In the genomic region with DNA sequence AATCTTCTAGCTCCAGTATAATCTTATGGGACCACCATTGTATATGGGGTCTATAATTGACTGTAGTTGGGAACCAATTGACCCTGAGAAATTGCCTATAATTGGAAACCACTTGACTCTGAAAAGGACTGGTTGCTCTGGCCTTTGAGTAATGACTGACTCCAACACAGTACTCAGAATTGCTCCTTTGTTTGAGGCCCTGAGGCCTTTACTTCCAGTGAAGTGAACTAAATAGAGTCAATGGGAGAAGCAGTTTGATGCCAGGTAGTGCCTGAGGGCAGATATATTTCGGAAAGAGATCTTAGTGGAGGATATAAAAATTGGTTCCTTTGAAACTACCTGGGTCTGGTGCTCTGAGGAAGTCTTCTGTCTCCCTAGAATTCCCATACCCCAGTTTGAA, we compare ENCODE assay signal across 15 cellular contexts. TPM values are rescaled to one million over a fixed set of nuclear protein-coding genes. Genes with fewer than 3 reads are reported as not detected.
DNase-seq lines count a peak whose midpoint lies in the region; TF ChIP-seq lines count a peak whose summit lies in the region.
"Had no signal": no experiment of that assay in that cellular context is flagged by ENCODE, and none has a peak within 500 bp of the region (broad histone marks: within the 10 kb centered on the region; RNA-seq: fewer than 3 reads in every experiment).

No MANE protein-coding gene starts in this region.

- no peak overlapping the region for H2AFZ ChIP-seq in neural progenitor cell (replicated peaks)
- no peak overlapping the region for H2AFZ ChIP-seq in H9 (ENCODE audit: low read length)
- H2AFZ ChIP-seq: GM23338 had no signal

- no peaks in the 10 kb centered on the region for H3K9me3 ChIP-seq in neural progenitor cell (ENCODE audit: low read depth)
- H3K9me3 ChIP-seq in H9 (ENCODE audit: control insufficient read depth, low read depth, low read length), result no peaks in the 10 kb centered on the region

- no peaks in the 10 kb centered on the region for H3K4me1 Mint-ChIP-seq in neural progenitor cell
- no peaks in the 10 kb centered on the region for H3K4me1 Mint-ChIP-seq in H9
- H3K4me1 Mint-ChIP-seq in mesothelial cell of epicardium, result no peaks in the 10 kb centered on the region
- H3K4me1 Mint-ChIP-seq: GM23338 had no signal

- H3K14ac ChIP-seq in H9 (ENCODE audit: insufficient read depth, low read length), result no peak overlapping the region

- H4K20me1 ChIP-seq in neural progenitor cell (ENCODE audit: low read depth) (no peaks in the 10 kb centered on the region), H9 (ENCODE audit: control insufficient read depth, insufficient read depth, insufficient read length) (no peaks in the 10 kb centered on the region)

- no peak overlapping the region for H2BK20ac ChIP-seq in H9 (ENCODE audit: low read depth, low read length, poor library complexity, severe bottlenecking)

- no CpG with 5 or more reads among the region's 1 CpG for WGBS in H9 (ENCODE audit: extremely low coverage, insufficient read length, low lambda C conversion rate)

- no peak overlapping the region for H3K18ac ChIP-seq in H9 (ENCODE audit: insufficient read length, low read depth, low read length)

- H3K4me1 ChIP-seq in neural progenitor cell (no peaks in the 10 kb centered on the region), H9 (ENCODE audit: insufficient read depth, low read length) (no peaks in the 10 kb centered on the region)

- H2BK120ac ChIP-seq in H9 (ENCODE audit: low read depth, low read length, poor library complexity, severe bottlenecking), result no peak overlapping the region

- H3K27me3 ChIP-seq in neural progenitor cell (no peaks in the 10 kb centered on the region), H9 (ENCODE audit: insufficient read depth, low read length) (no peaks in the 10 kb centered on the region)

- H3K4me3 Mint-ChIP-seq in neural progenitor cell, result no peak overlapping the region
- no peak overlapping the region for H3K4me3 Mint-ChIP-seq in H9
- no peak overlapping the region for H3K4me3 Mint-ChIP-seq in mesothelial cell of epicardium
- H3K4me3 Mint-ChIP-seq: GM23338; T-helper 1 cell treated with Interleukin-12 subunit alpha and Interleukin-12 subunit beta and Interleukin-4 antibody, amounts not matched to agents 30 μg/mL and 1 μg/mL, for 36 hours had no signal

- H2AK5ac ChIP-seq in H9 (ENCODE audit: insufficient read length, low read length), result no peak overlapping the region

- H3F3A ChIP-seq in neural progenitor cell (ENCODE audit: low read depth), result no peaks in the 10 kb centered on the region

- no peak overlapping the region for H2BK12ac ChIP-seq in H9 (ENCODE audit: insufficient read length, low read depth, low read length)

- H3K79me2 ChIP-seq in neural progenitor cell (ENCODE audit: low read depth) (no peaks in the 10 kb centered on the region), H9 (ENCODE audit: insufficient read depth, low read length) (no peaks in the 10 kb centered on the region)

- H2BK5ac ChIP-seq in H9 (ENCODE audit: insufficient read length, low read length), result no peak overlapping the region

- peaks cover 2% of the 10 kb centered on the region for H3K27me3 Mint-ChIP-seq in neural progenitor cell (ENCODE audit: insufficient read depth, low read depth)
- H3K27me3 Mint-ChIP-seq in H9 (ENCODE audit: low read depth), result no peaks in the 10 kb centered on the region
- H3K27me3 Mint-ChIP-seq in mesothelial cell of epicardium (ENCODE audit: low read depth), result no peaks in the 10 kb centered on the region

- no peak overlapping the region for H3K56ac ChIP-seq in H9 (ENCODE audit: insufficient read length, low read depth, low read length)

- no peak overlapping the region for H3K4me2 ChIP-seq in neural progenitor cell
- no peak overlapping the region for H3K4me2 ChIP-seq in H9 (ENCODE audit: insufficient read depth, insufficient read length, low read length)
- H3K4me2 ChIP-seq: GM23338 had no signal

- H4K8ac ChIP-seq in H9 (replicated peaks; ENCODE audit: insufficient read length, low read depth, low read length), result no peak overlapping the region

- no peak overlapping the region for H3K4me3 ChIP-seq in neural progenitor cell
- H3K4me3 ChIP-seq: GM23338 had no signal

- no peak overlapping the region for H3K23ac ChIP-seq in H9 (ENCODE audit: insufficient read length, low read depth, low read length)

- no peak overlapping the region for H3K9ac ChIP-seq in neural progenitor cell
- H3K9ac ChIP-seq in H9 (ENCODE audit: extremely low read depth, insufficient read length, low read length), result no peak overlapping the region

- H3K27ac Mint-ChIP-seq in neural progenitor cell (no peak overlapping the region), H9 (no peak overlapping the region), mesothelial cell of epicardium (no peak overlapping the region)
- H3K27ac Mint-ChIP-seq: GM23338; T-helper 1 cell treated with Interleukin-12 subunit alpha and Interleukin-12 subunit beta and Interleukin-4 antibody, amounts not matched to agents 30 μg/mL and 1 μg/mL, for 36 hours had no signal

- H3T11ph ChIP-seq in H9 (ENCODE audit: low read length), result no peak overlapping the region

- no peaks in the 10 kb centered on the region for H3K36me3 ChIP-seq in neural progenitor cell

- H3K9me3 Mint-ChIP-seq in neural progenitor cell, result peaks cover 11% of the 10 kb centered on the region
- H3K9me3 Mint-ChIP-seq in H9, result peaks cover 8% of the 10 kb centered on the region in 2 experiments; a peak in 4 of 5 replicates
- H3K9me3 Mint-ChIP-seq in mesothelial cell of epicardium, result peaks cover 19% of the 10 kb centered on the region
- H3K9me3 Mint-ChIP-seq: T-helper 1 cell treated with Interleukin-12 subunit alpha and Interleukin-12 subunit beta and Interleukin-4 antibody, amounts not matched to agents 30 μg/mL and 1 μg/mL, for 36 hours had no signal

- H4K5ac ChIP-seq in H9 (ENCODE audit: insufficient read length, low read depth, low read length), result no peak overlapping the region

- no peak overlapping the region for H2BK15ac ChIP-seq in H9 (ENCODE audit: low read depth, low read length)

- H3K27ac ChIP-seq in neural progenitor cell (no peak overlapping the region), H9 (ENCODE audit: insufficient read length, low read depth, low read length) (no peak overlapping the region)
- H3K27ac ChIP-seq: C4-2B had no signal

- DNase-seq in NCI-H1417 (lab: John Stamatoyannopoulos, UW) (peak in 2 of 3 experiments; percentile 73 to 94), NCI-H2081 (lab: John Stamatoyannopoulos, UW) (peak; percentile 55 to 82), NCI-H345 treated with DMSO at 0.1 percent for 48 hours (lab: John Stamatoyannopoulos, UW; ENCODE audit: unreplicated experiment) (peak; percentile 63), neural progenitor cell (ENCODE audit: low spot score) (peak; percentile 15), H9 (no peak), amniotic stem cell (lab: John Stamatoyannopoulos, UW) (no peak), mesothelial cell of epicardium (ENCODE audit: low spot score in 2 of 2, unreplicated experiment in 2 of 2) (no peak)
- DNase-seq: ACHN, EL, MM.1S, NCI-H82, PC-3 had no signal

- H3K4ac ChIP-seq in H9 (ENCODE audit: low read depth, low read length), result no peak overlapping the region

- TF ChIP-seq CTCF in neural progenitor cell (IDR thresholded peaks at IDR 0.05) (no peak), H9 (conservative IDR thresholded peaks at IDR 0.05) (no peak), mesothelial cell of epicardium (IDR thresholded peaks at IDR 0.05; ENCODE audit: unreplicated experiment) (no peak)

- H3K36me3 Mint-ChIP-seq in neural progenitor cell, result no peaks in the 10 kb centered on the region
- peaks cover 0 to 4% (median 0%) of the 10 kb centered on the region in 3 experiments; a peak in 1 of 7 replicates for H3K36me3 Mint-ChIP-seq in H9 (ENCODE audit: insufficient read depth in 1 of 3, low read depth in 3 of 3)
- no peaks in the 10 kb centered on the region for H3K36me3 Mint-ChIP-seq in mesothelial cell of epicardium

- H4K91ac ChIP-seq in H9 (ENCODE audit: insufficient read length, low read depth, low read length), result no peak overlapping the region

- H3K79me1 ChIP-seq in H9 (ENCODE audit: insufficient read depth, low read depth, low read length, poor library complexity, severe bottlenecking), result no peaks in the 10 kb centered on the region

- H3K23me2 ChIP-seq in H9 (ENCODE audit: insufficient read length, low read depth, low read length, poor library complexity, severe bottlenecking), result no peaks in the 10 kb centered on the region

RNA-seq across cellular contexts. Expression of a gene that starts 16.0 kb away (rescaled TPM):
- not detected in 2 replicates for total RNA-seq in neural progenitor cell (ENCODE audit: low replicate concordance)
- 0.42 TPM in 2 replicates for total RNA-seq in H9 (2021)
- total RNA-seq in mesothelial cell of epicardium, result 0.18 TPM in 2 of 3 replicates, not detected in the other

Comparison
In these comparisons a context has a peak if more than half of its experiments do, and no peak if none do; other contexts are left out.
1. DNase-seq: peak in NCI-H1417 (2 of 3), NCI-H2081 (2 of 2), NCI-H345 treated with DMSO at 0.1 percent for 48 hours (single experiment) and neural progenitor cell (single experiment); none in H9 (single experiment), amniotic stem cell (single experiment) and mesothelial cell of epicardium (0 of 2).